ENCODE assay signal across 13 cellular contexts in genomic region chr1:226000493-226000981, GRCh38. TPM values are rescaled to one million over a fixed set of nuclear protein-coding genes. Genes with fewer than 3 reads are reported as not detected.
DNase-seq lines count a peak whose midpoint lies in the region; ATAC-seq, FAIRE-seq and TF ChIP-seq lines count a peak whose summit lies in the region.
"Not testable (repeated sequence)": the region's sequence is repeated elsewhere in the genome, so short reads cannot be mapped to it uniquely, and the experiment has no call there.
"Had no signal": no experiment of that assay in that cellular context is flagged by ENCODE, and none has a peak within 500 bp of the region (broad histone marks: within the 10 kb centered on the region; RNA-seq: fewer than 3 reads in every experiment).

No MANE protein-coding gene starts in this region.

- H3K4me1 ChIP-seq in BLaER1, result peaks cover 82% of the 10 kb centered on the region
- H3K4me1 ChIP-seq in pancreas, result peaks cover 42 to 59% (median 53%) of the 10 kb centered on the region in 3 donors
- H3K4me1 ChIP-seq in testis, result not testable (repeated sequence)

- H3K9me3 ChIP-seq in BLaER1; SU-DHL-6 (ENCODE audit: insufficient read depth, low read length); pancreas; testis: not testable (repeated sequence)

- peak overlapping the region; percentile 100 for H3K4me3 Mint-ChIP-seq in activated T-helper 1 cell treated with anti-CD3 and anti-CD28 coated beads, Interleukin-12 subunit alpha, Interleukin-12 subunit beta, Interleukin-2, Interleukin-4 antibody, amounts not matched to agents 30 ng/mL and 10 ng/mL and 1 ng/mL, durations not matched to agents 14 hours and 24 hours and 36 hours
- peak overlapping the region; percentile 6 to 100 (median 100) for H3K4me3 Mint-ChIP-seq in immature natural killer cell

- H3K9me2 ChIP-seq in SU-DHL-6 (replicated peaks; ENCODE audit: insufficient read depth, low read length), result not testable (repeated sequence)

- not testable (repeated sequence) for H3K36me3 ChIP-seq in BLaER1; SU-DHL-6 (ENCODE audit: low read length); pancreas; testis (ENCODE audit: low read depth, missing control alignments)

- H3F3A ChIP-seq in SU-DHL-6 (ENCODE audit: insufficient read depth), result peaks cover 15% of the 10 kb centered on the region

- H3K27ac ChIP-seq in BLaER1 (peak overlapping the region; percentile 98), HL-60 (replicated peaks) (peak overlapping the region; percentile 98), SU-DHL-6 (ENCODE audit: low read depth, low read length) (peak overlapping the region; percentile 83; the same call in 1 of the 2 replicates), coronary artery (peak overlapping the region; percentile 15 to 96), pancreas (peak overlapping the region; percentile 23 to 99 (median 94)), testis (peak overlapping the region; percentile 86 to 97)

- H3K27me3 ChIP-seq in BLaER1; HL-60 (ENCODE audit: insufficient read depth, poor library complexity, severe bottlenecking); SU-DHL-6 (ENCODE audit: low read length); pancreas; testis: not testable (repeated sequence)

- H3K4me3 ChIP-seq in BLaER1 (peak overlapping the region; percentile 88), pancreas (peak overlapping the region in 2 of 4 donors; percentile 67), testis (peak overlapping the region; percentile 89 to 93)
- not testable (repeated sequence) for H3K4me3 ChIP-seq in HL-60 (replicated peaks; ENCODE audit: insufficient read depth, low read length); SU-DHL-6 (ENCODE audit: insufficient read depth, low read length, poor library complexity, severe bottlenecking); coronary artery

- H3K9ac ChIP-seq in BLaER1, result peak overlapping the region; percentile 86
- H3K9ac ChIP-seq in SU-DHL-6 (ENCODE audit: low read length), result not testable (repeated sequence)

- not testable (repeated sequence) for FAIRE-seq in pancreas (lab: Jason Lieb, UNC)

- TF ChIP-seq CTCF in HL-60 (IDR thresholded peaks at IDR 0.05; ENCODE audit: insufficient read depth, low read length); SU-DHL-6 (IDR thresholded peaks at IDR 0.05; ENCODE audit: insufficient read depth, low read length, poor library complexity, severe bottlenecking); coronary artery (IDR thresholded peaks at IDR 0.05); pancreas (IDR thresholded peaks at IDR 0.05); testis (IDR thresholded peaks at IDR 0.05): not testable (repeated sequence)

- H3K9me3 Mint-ChIP-seq in activated T-helper 1 cell treated with anti-CD3 and anti-CD28 coated beads, Interleukin-12 subunit alpha, Interleukin-12 subunit beta, Interleukin-2, Interleukin-4 antibody, amounts not matched to agents 30 ng/mL and 10 ng/mL and 1 ng/mL, durations not matched to agents 14 hours and 24 hours and 36 hours; immature natural killer cell: not testable (repeated sequence)

- peaks cover 31% of the 10 kb centered on the region for H4K20me1 ChIP-seq in BLaER1
- H4K20me1 ChIP-seq in SU-DHL-6 (ENCODE audit: low read depth, low read length), result not testable (repeated sequence)

- peak overlapping the region; percentile 27 for H2AFZ ChIP-seq in SU-DHL-6 (ENCODE audit: low read depth, low read length, severe bottlenecking)

- peaks cover 15% of the 10 kb centered on the region for H3K36me3 Mint-ChIP-seq in activated T-helper 1 cell treated with anti-CD3 and anti-CD28 coated beads, Interleukin-12 subunit alpha, Interleukin-12 subunit beta, Interleukin-2, Interleukin-4 antibody, amounts not matched to agents 30 ng/mL and 10 ng/mL and 1 ng/mL, durations not matched to agents 14 hours and 24 hours and 36 hours (ENCODE audit: low read depth)
- H3K36me3 Mint-ChIP-seq in immature natural killer cell, result not testable (repeated sequence)

- intact Hi-C loops in activated T-helper 1 cell treated with anti-CD3 and anti-CD28 coated beads, Interleukin-12 subunit alpha, Interleukin-12 subunit beta, Interleukin-2, Interleukin-4 antibody, amounts not matched to agents 30 ng/mL and 10 ng/mL and 1 ng/mL, durations not matched to agents 14 hours and 24 hours and 36 hours (cut with micrococcal nuclease), result not testable (repeated sequence)
- intact Hi-C loops in pancreas (cut with DNase I), result loop anchor here in 1 of 3 donors (10.0 kb wide), 1 partner anchor 54 kb away; no protein-coding TSS in a partner anchor
- intact Hi-C loops in testis (cut with DNase I; ENCODE audit: low total_unique reads), result loop anchor here (5.0 kb wide), 1 partner anchor 62 kb away; the partner anchor contains the start of gene H3-3A

- H3K4me2 ChIP-seq in BLaER1, result peak overlapping the region; percentile 93
- not testable (repeated sequence) for H3K4me2 ChIP-seq in SU-DHL-6 (ENCODE audit: low read depth, low read length, poor library complexity, severe bottlenecking)

- DNase-seq in HL-60 (ENCODE audit: low read depth in 1 of 2, low spot score in 1 of 2) (peak in 1 of 2 experiments; percentile 18), immature natural killer cell (peak; percentile 18 to 25 (median 24)), pancreas (peak in 1 of 6 donors; percentile 35)
- DNase-seq in activated T-helper 1 cell treated with anti-CD3 and anti-CD28 coated beads, Interleukin-12 subunit alpha, Interleukin-12 subunit beta, Interleukin-2, Interleukin-4 antibody, amounts not matched to agents 30 ng/mL and 10 ng/mL and 1 ng/mL, durations not matched to agents 14 hours and 24 hours and 36 hours (ENCODE audit: low spot score); coronary artery (ENCODE audit: low spot score); testis: not testable (repeated sequence)

- H3K27me3 Mint-ChIP-seq in activated T-helper 1 cell treated with anti-CD3 and anti-CD28 coated beads, Interleukin-12 subunit alpha, Interleukin-12 subunit beta, Interleukin-2, Interleukin-4 antibody, amounts not matched to agents 30 ng/mL and 10 ng/mL and 1 ng/mL, durations not matched to agents 14 hours and 24 hours and 36 hours (ENCODE audit: insufficient read depth), result not testable (repeated sequence)
- H3K27me3 Mint-ChIP-seq in immature natural killer cell (ENCODE audit: low read depth in 3 of 3), result peaks cover 18 to 24% (median 19%) of the 10 kb centered on the region in 3 donors

- not testable (repeated sequence) for ATAC-seq in pancreas

- H3K4me1 Mint-ChIP-seq in activated T-helper 1 cell treated with anti-CD3 and anti-CD28 coated beads, Interleukin-12 subunit alpha, Interleukin-12 subunit beta, Interleukin-2, Interleukin-4 antibody, amounts not matched to agents 30 ng/mL and 10 ng/mL and 1 ng/mL, durations not matched to agents 14 hours and 24 hours and 36 hours (ENCODE audit: low read depth), result peaks cover 68% of the 10 kb centered on the region
- H3K4me1 Mint-ChIP-seq in immature natural killer cell, result peaks cover 67 to 79% of the 10 kb centered on the region in 2 donors

- peaks cover 36% of the 10 kb centered on the region for H3K79me2 ChIP-seq in SU-DHL-6 (ENCODE audit: insufficient read depth, low read length)

- not testable (repeated sequence) for TF ChIP-seq POLR2A in testis (IDR thresholded peaks at IDR 0.05)

- H3K27ac Mint-ChIP-seq in activated T-helper 1 cell treated with anti-CD3 and anti-CD28 coated beads, Interleukin-12 subunit alpha, Interleukin-12 subunit beta, Interleukin-2, Interleukin-4 antibody, amounts not matched to agents 30 ng/mL and 10 ng/mL and 1 ng/mL, durations not matched to agents 14 hours and 24 hours and 36 hours, result peak overlapping the region; percentile 100
- peak overlapping the region; percentile 99 to 100 (median 100) for H3K27ac Mint-ChIP-seq in immature natural killer cell

- 76 to 93% methylated on average over 21 of the region's 21 CpGs for WGBS in pancreas, 2 donors
- 65 to 81% methylated on average over 21 of the region's 21 CpGs for WGBS in testis, 2 donors

RNA-seq across cellular contexts. Expression of gene SDE2, which starts 1.4 kb away (rescaled TPM):
- total RNA-seq in activated T-helper 1 cell treated with anti-CD3 and anti-CD28 coated beads, Interleukin-12 subunit alpha, Interleukin-12 subunit beta, Interleukin-2, Interleukin-4 antibody, amounts not matched to agents 30 ng/mL and 10 ng/mL and 1 ng/mL, durations not matched to agents 14 hours and 24 hours and 36 hours, result 28.2 and 28.4 TPM in 2 replicates
- 10 to 100 TPM; 13.5 to 18.9 (median 15.8) TPM for polyA plus RNA-seq in immature natural killer cell
- total RNA-seq in pancreas, result 10 to 100 TPM in 1 of 6 donors, 1 to 10 TPM in 5; 6.8 to 12.4 (median 9.4) TPM
- polyA plus RNA-seq in pancreas, result 1 to 10 TPM; 3.3 to 6.6 TPM
- 10 to 100 TPM; 22.4 to 23.9 TPM for total RNA-seq in testis
- polyA plus RNA-seq in testis (ENCODE audit: insufficient read depth, low read depth, low replicate concordance), result 17.9 TPM

RNA-seq across cellular contexts. Expression of gene LEFTY2, which starts 59.5 kb away (rescaled TPM):
- total RNA-seq in activated T-helper 1 cell treated with anti-CD3 and anti-CD28 coated beads, Interleukin-12 subunit alpha, Interleukin-12 subunit beta, Interleukin-2, Interleukin-4 antibody, amounts not matched to agents 30 ng/mL and 10 ng/mL and 1 ng/mL, durations not matched to agents 14 hours and 24 hours and 36 hours, result not detected in 2 replicates
- polyA plus RNA-seq in immature natural killer cell, result not detected
- 10 to 100 TPM in 1 of 6 donors, under 1 TPM in 1, not detected in 4; 0.09 to 16.3 TPM for total RNA-seq in pancreas
- 1 to 10 TPM in 1 of 2 donors, under 1 TPM in 1; 0.07 to 1.4 TPM for polyA plus RNA-seq in pancreas
- total RNA-seq in testis, result 1 to 10 TPM; 4.2 to 4.7 TPM
- 10.0 TPM for polyA plus RNA-seq in testis (ENCODE audit: insufficient read depth, low read depth, low replicate concordance)
- total RNA-seq: epithelial cell of proximal tubule, G401, GM23248, RPMI7951 had no signal
- polyA plus RNA-seq: A549, GM23248 had no signal
